10 cellular contexts compared by ENCODE assay signal in genomic region chr1:28123461-28123961, GRCh38. TPM values are rescaled to one million over a fixed set of nuclear protein-coding genes. Genes with fewer than 3 reads are reported as not detected.
A peak's percentile ranks its signal among the peaks of the same experiment; 100 is the strongest.
DNase-seq lines count a peak whose midpoint lies in the region; ATAC-seq, FAIRE-seq and TF ChIP-seq lines count a peak whose summit lies in the region.
"Had no signal": no experiment of that assay in that cellular context is flagged by ENCODE, and none has a peak within 500 bp of the region (broad histone marks: within the 10 kb centered on the region; RNA-seq: fewer than 3 reads in every experiment).

No MANE protein-coding gene starts in this region.

- TF ChIP-seq CTCF in A549 (IDR thresholded peaks at IDR 0.05) (no peak), HL-60 (IDR thresholded peaks at IDR 0.05; ENCODE audit: insufficient read depth, low read length) (no peak)

- no peak for TF ChIP-seq POLR2A in A549 (IDR thresholded peaks at IDR 0.05; ENCODE audit: low read length)

- FAIRE-seq in A549 (lab: Jason Lieb, UNC), result no peak

- H3K4me1 ChIP-seq in A549, result peaks cover 13% of the 10 kb centered on the region

- H3K27ac ChIP-seq in A549 (peak overlapping the region; percentile 69 to 89), HL-60 (replicated peaks) (peak overlapping the region; percentile 60)

- no peak for TF ChIP-seq RAD21 in A549 (conservative IDR thresholded peaks at IDR 0.05 in 1 of 2, IDR thresholded peaks at IDR 0.05 in 1 of 2)

- 20% methylated on average over 4 of the region's 4 CpGs for WGBS in A549 (ENCODE audit: missing lambda C conversion rate)

- H3K4me3 ChIP-seq in A549 (no peak overlapping the region), HL-60 (replicated peaks; ENCODE audit: insufficient read depth, low read length) (no peak overlapping the region)

- peak overlapping the region; percentile 63 for H3K4me2 ChIP-seq in A549

- POLR2A ChIA-PET in A549 (lab: Yijun Ruan, JAX), result no interaction called here

- intact Hi-C loops in left colon (cut with DNase I, micrococcal nuclease), result no loop called here

- no peak for TF ChIP-seq EP300 in A549 (IDR thresholded peaks at IDR 0.05)

- no peaks in the 10 kb centered on the region for H3K27me3 ChIP-seq in HL-60 (ENCODE audit: insufficient read depth, poor library complexity, severe bottlenecking)

- ATAC-seq in A549 (peak; percentile 86), left colon (no peak)

- DNase-seq in A549 (ENCODE audit: low read depth in 1 of 2, low spot score in 1 of 2) (peak in 1 of 2 experiments; percentile 62), HL-60 (ENCODE audit: low read depth in 1 of 2, low spot score in 1 of 2) (peak; percentile 78 to 89), SKM-1 (lab: John Stamatoyannopoulos, UW; ENCODE audit: unreplicated experiment) (peak; percentile 55), iris pigment epithelial cell (ENCODE audit: low read depth) (peak; percentile 92), DMS153 (lab: John Stamatoyannopoulos, UW) (no peak), left colon (no peak), DMS53 (lab: John Stamatoyannopoulos, UW) (no peak), cortex of kidney (lab: John Stamatoyannopoulos, UW) (no peak)
- DNase-seq: activated CD4-positive, CD25-positive, alpha-beta regulatory T cell had no signal

- no peaks in the 10 kb centered on the region for H3K9me3 ChIP-seq in A549

- CTCF ChIA-PET in A549 (lab: Yijun Ruan, JAX), result interaction anchor here (1.6 kb wide), 1 partner anchor 9 kb away, joined by 3 read pairs; no protein-coding TSS in a partner anchor

TF ChIP-seq in A549, 52 proteins besides CTCF, POLR2A, EP300 and RAD21:
- no peak for TF ChIP-seq KDM5A (IDR thresholded peaks at IDR 0.05)
- no peak for TF ChIP-seq FOSL2 (IDR thresholded peaks at IDR 0.05)
- TF ChIP-seq FOSL2 (CRISPR knock-in tag; IDR thresholded peaks at IDR 0.05), result peak; percentile 39; the same call in 1 of the 2 replicates
- no peak for TF ChIP-seq JUN (IDR thresholded peaks at IDR 0.05)
- TF ChIP-seq HDAC2 (IDR thresholded peaks at IDR 0.05), result no peak
- peak; percentile 16 for TF ChIP-seq MAFK (IDR thresholded peaks at IDR 0.05; ENCODE audit: partially characterized antibody)
- TF ChIP-seq CEBPB (IDR thresholded peaks at IDR 0.05), result peak; percentile 44 to 74; a peak in 3 of 4 replicates
- no peak for TF ChIP-seq PHF8 (IDR thresholded peaks at IDR 0.05; ENCODE audit: borderline replicate concordance, low read depth)
- no peak for TF ChIP-seq RNF2 (IDR thresholded peaks at IDR 0.05; ENCODE audit: borderline replicate concordance, low read depth)
- TF ChIP-seq KDM1A (IDR thresholded peaks at IDR 0.05; ENCODE audit: low read depth), result no peak
- TF ChIP-seq PBX3 (IDR thresholded peaks at IDR 0.05), result no peak
- TF ChIP-seq BHLHE40 (IDR thresholded peaks at IDR 0.05; ENCODE audit: low read depth, low read length), result no peak
- no peak for TF ChIP-seq CHD4 (IDR thresholded peaks at IDR 0.05; ENCODE audit: borderline replicate concordance)
- no peak for TF ChIP-seq TFCP2L1 (CRISPR knock-in tag; IDR thresholded peaks at IDR 0.05)
- no peak for TF ChIP-seq NFE2L2 (conservative IDR thresholded peaks at IDR 0.05; ENCODE audit: low read length)
- no peak for TF ChIP-seq HEYL (CRISPR knock-in tag; IDR thresholded peaks at IDR 0.05)
- no peak for TF ChIP-seq GATA3 (IDR thresholded peaks at IDR 0.05; ENCODE audit: borderline replicate concordance)
- no peak for TF ChIP-seq POLR2AphosphoS2 (conservative IDR thresholded peaks at IDR 0.05; ENCODE audit: low read length)
TF ChIP-seq in A549: peak in this region for 3.

RNA-seq across cellular contexts. Expression of gene EYA3, which starts 35.1 kb away (rescaled TPM):
- polyA plus RNA-seq in A549 (2011; rRNA removed), result 9.3 and 11.7 TPM in 2 replicates
- 2.7 and 3.6 TPM in 2 replicates for polyA plus RNA-seq in A549 (2012; cell fraction: cytosol; rRNA removed)
- polyA plus RNA-seq in A549 (2012; cell fraction: nucleus; rRNA removed), result 4.1 and 6.3 TPM in 2 replicates
- polyA plus RNA-seq in A549 (2017; fragmentation: RNase III; extraction: RNeasy Plus Mini Kit Qiagen cat#74134 plus additional on column Dnase treatment), result 5.3 to 6.2 TPM (median 5.7 TPM) in 3 replicates
- polyA minus RNA-seq in A549 (2011; rRNA and poly(A)+ RNA removed), result 17.5 and 20.3 TPM in 2 replicates
- total RNA-seq in left colon, result 10 to 100 TPM; 22.9 to 23.5 TPM

RNA-seq across cellular contexts. Expression of gene PTAFR, which starts 53.0 kb away (rescaled TPM):
- polyA plus RNA-seq in A549 (2011; rRNA removed) (0.58 and 0.83 TPM in 2 replicates), A549 (2017; fragmentation: RNase III; extraction: RNeasy Plus Mini Kit Qiagen cat#74134 plus additional on column Dnase treatment) (0.17 to 0.24 TPM (median 0.17 TPM) in 3 replicates)
- 0.50 and 0.84 TPM in 2 replicates for polyA plus RNA-seq in A549 (2012; cell fraction: cytosol; rRNA removed)
- polyA plus RNA-seq in A549 (2012; cell fraction: nucleus; rRNA removed), result 0.26 and 0.40 TPM in 2 replicates
- 0.70 and 0.83 TPM in 2 replicates for polyA minus RNA-seq in A549 (2011; rRNA and poly(A)+ RNA removed)
- 1 to 10 TPM; 2.4 to 3.7 TPM for total RNA-seq in left colon
- total RNA-seq: NCI-H460 had no signal

Comparison
In these comparisons a context has a peak if more than half of its experiments do, and no peak if none do; other contexts are left out.
1. DNase-seq: peak in HL-60 (2 of 2), SKM-1 (single experiment) and iris pigment epithelial cell (single experiment); none in DMS153 (single experiment), left colon (0 of 2), DMS53 (single experiment) and cortex of kidney (single experiment).